Comparison of ENCODE assay signal across 18 cellular contexts in the genomic region with DNA sequence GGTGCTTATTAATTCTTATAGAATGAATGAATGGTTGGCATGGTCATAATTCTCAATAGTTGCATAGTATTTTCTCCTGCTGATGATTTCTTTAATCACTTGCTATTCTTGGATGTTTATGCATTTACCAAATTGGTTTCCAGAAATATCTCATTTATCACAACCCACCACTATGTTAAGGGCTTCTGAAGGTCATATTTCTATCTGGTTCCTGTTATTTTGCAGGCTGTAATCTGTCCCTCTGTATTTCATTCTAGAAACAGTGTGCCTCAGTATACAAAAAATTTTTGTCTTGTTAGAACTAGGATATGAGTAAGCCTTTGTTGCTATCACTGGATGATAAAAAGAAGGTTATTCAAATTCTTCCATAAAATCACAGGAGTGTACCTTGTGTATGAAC. TPM values are rescaled to one million over a fixed set of nuclear protein-coding genes. Genes with fewer than 3 reads are reported as not detected.
"Had no signal": no experiment of that assay in that cellular context is flagged by ENCODE, and none has a peak within 500 bp of the region (broad histone marks: within the 10 kb centered on the region; RNA-seq: fewer than 3 reads in every experiment).

No MANE protein-coding gene starts in this region.

- H3K4me3 ChIP-seq: adrenal gland, coronary artery had no signal

- H3K36me3 ChIP-seq: adrenal gland had no signal

- H3K9me3 ChIP-seq: adrenal gland had no signal

- ATAC-seq: activated CD8-positive, alpha-beta T cell treated with anti-CD3 and anti-CD28 coated beads, Interleukin-2, amount 10 ng/mL, durations not matched to agents 7 days and 5 days; sciatic nerve had no signal

- H3K27me3 ChIP-seq: adrenal gland had no signal

- DNase-seq: activated CD4-positive, alpha-beta T cell treated with anti-CD3 and anti-CD28 coated beads, Interleukin-2, amount 10 ng/mL, durations not matched to agents 24 days and 14 days; activated CD4-positive, CD25-positive, alpha-beta regulatory T cell; activated CD8-positive, alpha-beta memory T cell treated with anti-CD3 and anti-CD28 coated beads, Interleukin-2, amount 50 U/mL, for 4 hours; activated CD8-positive, alpha-beta T cell treated with anti-CD3 and anti-CD28 coated beads, Interleukin-2, amount 10 ng/mL, durations not matched to agents 7 days and 5 days; activated effector memory CD4-positive, alpha-beta T cell treated with anti-CD3 and anti-CD28 coated beads, Interleukin-2, amount 50 U/mL, for 16 hours; activated T-cell treated with anti-CD3 and anti-CD28 coated beads, Interleukin-2, amount 50 U/mL, for 48 hours; adrenal gland; caudate nucleus; effector CD8-positive, alpha-beta T cell; hippocampal formation; kidney; stimulated activated CD4-positive, alpha-beta T cell treated with anti-CD3 and anti-CD28 coated beads, Interleukin-12 subunit alpha, Interleukin-12 subunit beta, amount 100 ng/mL, for 4 hours; stimulated activated CD4-positive, alpha-beta T cell treated with anti-CD3 and anti-CD28 coated beads, Interleukin-2, amount 100 ng/mL, for 24 hours; SW 1271 had no signal

RNA-seq across cellular contexts. Expression of a gene that starts 6.1 kb away (rescaled TPM):
- total RNA-seq: activated CD4-positive, alpha-beta T cell treated with anti-CD3 and anti-CD28 coated beads, Interleukin-2, amount 10 ng/mL, durations not matched to agents 24 days and 14 days; T-helper 2 cell treated with Interferon-gamma antibody and Interleukin-4, amounts not matched to agents 100 ng/mL and 5 ng/mL, for 36 hours had no signal
- polyA plus RNA-seq: neural cell had no signal
